In genomic region chr14:83611906-83612305, GRCh38 we compare ENCODE assay signal across 13 cellular contexts.
DNase-seq lines count a peak whose midpoint lies in the region; ATAC-seq and TF ChIP-seq lines count a peak whose summit lies in the region.
"Had no signal": no experiment of that assay in that cellular context is flagged by ENCODE, and none has a peak within 500 bp of the region (broad histone marks: within the 10 kb centered on the region; RNA-seq: fewer than 3 reads in every experiment).

No MANE protein-coding gene starts in this region.

- H2BK15ac ChIP-seq in IMR-90 (ENCODE audit: low read depth, low read length), result no peak overlapping the region

- BruUV-seq in IMR-90 (replicated peaks; lab: Mats Ljungman, UMichigan), result no TSS peak

- POLR2A ChIA-PET in IMR-90 (lab: Charles Lee; ENCODE audit: unreplicated experiment), result no interaction called here

- H3K9me1 ChIP-seq in IMR-90 (ENCODE audit: insufficient read depth, low read length), result no peaks in the 10 kb centered on the region

- no peaks in the 10 kb centered on the region for H4K20me1 ChIP-seq in IMR-90 (ENCODE audit: insufficient read depth, low read length)
- H4K20me1 ChIP-seq in neural progenitor cell (ENCODE audit: low read depth), result no peaks in the 10 kb centered on the region

- dilution Hi-C loops in IMR-90 (cut with HindIII; ENCODE audit: low sequenced_read_pairs, unreplicated experiment), result no loop called here

- TF ChIP-seq RAD21 in IMR-90 (IDR thresholded peaks at IDR 0.05; ENCODE audit: low read length), result no peak

- CTCF ChIA-PET in IMR-90 (lab: Yijun Ruan, JAX), result no interaction called here

- H3K14ac ChIP-seq in IMR-90 (replicated peaks; ENCODE audit: low read depth, low read length), result peak overlapping the region; percentile 29; the same call in 1 of the 2 replicates

- no peak overlapping the region for H2BK20ac ChIP-seq in IMR-90 (ENCODE audit: low read depth, low read length)

- H3K27me3 Mint-ChIP-seq in neural progenitor cell (ENCODE audit: insufficient read depth, low read depth), result no peaks in the 10 kb centered on the region
- H3K27me3 Mint-ChIP-seq: B cell; CD4-positive, alpha-beta T cell had no signal

- H2BK5ac ChIP-seq in IMR-90 (ENCODE audit: low read depth, low read length, poor library complexity, severe bottlenecking), result no peak overlapping the region

- no peak overlapping the region for H3K18ac ChIP-seq in IMR-90 (ENCODE audit: low read depth, low read length)

- intact Hi-C loops in IMR-90 (cut with micrococcal nuclease) (no loop called here), breast epithelium (cut with DNase I; ENCODE audit: low total_unique reads) (no loop called here)

- no peak overlapping the region for H3K4me3 Mint-ChIP-seq in neural progenitor cell
- H3K4me3 Mint-ChIP-seq: B cell; CD4-positive, alpha-beta T cell; H9 had no signal

- in situ Hi-C loops in IMR-90 (cut with MboI; ENCODE audit: low sequenced_read_pairs), result no loop called here

- peak overlapping the region; percentile 60 for H3K27ac ChIP-seq in 22Rv1
- no peak overlapping the region for H3K27ac ChIP-seq in IMR-90 (ENCODE audit: insufficient read depth, low read length)
- peak overlapping the region; percentile 48 for H3K27ac ChIP-seq in SJCRH30
- H3K27ac ChIP-seq in neural progenitor cell, result no peak overlapping the region
- H3K27ac ChIP-seq in breast epithelium, result no peak overlapping the region

- no peaks in the 10 kb centered on the region for H3K36me3 Mint-ChIP-seq in neural progenitor cell

- H3K9me3 ChIP-seq in IMR-90 (ENCODE audit: control insufficient read depth, insufficient read depth, low read length) (no peaks in the 10 kb centered on the region), SJCRH30 (replicated peaks) (no peaks in the 10 kb centered on the region), neural progenitor cell (ENCODE audit: low read depth) (no peaks in the 10 kb centered on the region), breast epithelium (no peaks in the 10 kb centered on the region)

- no peak overlapping the region for H2BK120ac ChIP-seq in IMR-90 (ENCODE audit: low read depth, low read length)

- H2AK9ac ChIP-seq in IMR-90 (replicated peaks; ENCODE audit: low read depth, low read length, poor library complexity), result no peak overlapping the region

- H3K4me3 ChIP-seq in IMR-90 (ENCODE audit: insufficient read depth, low read depth, low read length) (no peak overlapping the region), SJCRH30 (no peak overlapping the region), neural progenitor cell (no peak overlapping the region), breast epithelium (no peak overlapping the region)

- H4K91ac ChIP-seq in IMR-90 (ENCODE audit: insufficient read depth, low read depth, low read length), result no peak overlapping the region

- no peak for DNase-seq in IMR-90
- DNase-seq in SJCRH30, result peak in 1 of 2 experiments; percentile 16
- no peak for DNase-seq in neural progenitor cell (ENCODE audit: low spot score)
- no peak for DNase-seq in breast epithelium (ENCODE audit: low spot score in 2 of 2)
- DNase-seq: C1 segment of cervical spinal cord; CD4-positive, alpha-beta T cell; DMS79; GOT3; H9 had no signal

- H2AFZ ChIP-seq in IMR-90 (replicated peaks; ENCODE audit: low read length, poor library complexity) (no peak overlapping the region), neural progenitor cell (replicated peaks) (peak overlapping the region; percentile 35)

- no peak overlapping the region for H3K9ac ChIP-seq in IMR-90 (ENCODE audit: low read depth, low read length)
- H3K9ac ChIP-seq in neural progenitor cell, result no peak overlapping the region

- H3K4me1 Mint-ChIP-seq in neural progenitor cell, result no peaks in the 10 kb centered on the region
- H3K4me1 Mint-ChIP-seq: B cell had no signal

- no peak overlapping the region for H4K8ac ChIP-seq in IMR-90 (ENCODE audit: low read depth in 2 of 2, low read length in 2 of 2)

- H3K4ac ChIP-seq in IMR-90 (ENCODE audit: low read depth, low read length), result no peak overlapping the region

- no peak overlapping the region for H3K56ac ChIP-seq in IMR-90 (ENCODE audit: extremely low read depth, insufficient read depth, low read length)

- H3K36me3 ChIP-seq in IMR-90 (ENCODE audit: control insufficient read depth, insufficient read depth, low read length) (no peaks in the 10 kb centered on the region), SJCRH30 (no peaks in the 10 kb centered on the region), neural progenitor cell (no peaks in the 10 kb centered on the region), breast epithelium (no peaks in the 10 kb centered on the region)

- no peaks in the 10 kb centered on the region for H3K79me2 ChIP-seq in neural progenitor cell (ENCODE audit: low read depth)

- no peak for TF ChIP-seq POLR2A in IMR-90 (IDR thresholded peaks at IDR 0.05; ENCODE audit: low read depth, low read length)
- no peak for TF ChIP-seq POLR2A in breast epithelium (IDR thresholded peaks at IDR 0.05)

- no peak overlapping the region for H4K5ac ChIP-seq in IMR-90 (ENCODE audit: low read depth, low read length)

- no peak for ATAC-seq in IMR-90 (ENCODE audit: low read depth)
- no peak for ATAC-seq in GM19328 (IDR thresholded peaks at IDR 0.05; ENCODE audit: unreplicated experiment)
- no peak for ATAC-seq in GM21360 (IDR thresholded peaks at IDR 0.05; ENCODE audit: unreplicated experiment)

- H3K9me3 Mint-ChIP-seq in neural progenitor cell, result no peaks in the 10 kb centered on the region

- TF ChIP-seq CTCF in 22Rv1 (IDR thresholded peaks at IDR 0.05) (no peak), IMR-90 (conservative IDR thresholded peaks at IDR 0.05; ENCODE audit: low read depth, low read length) (no peak), neural progenitor cell (IDR thresholded peaks at IDR 0.05) (no peak), breast epithelium (IDR thresholded peaks at IDR 0.05) (no peak)

- no peaks in the 10 kb centered on the region for H3K79me1 ChIP-seq in IMR-90 (ENCODE audit: low read depth in 1 of 2, low read length in 2 of 2)

- H3F3A ChIP-seq in neural progenitor cell (ENCODE audit: low read depth), result no peaks in the 10 kb centered on the region

- H3K27ac Mint-ChIP-seq in neural progenitor cell, result no peak overlapping the region
- H3K27ac Mint-ChIP-seq: B cell; CD4-positive, alpha-beta T cell; H9 had no signal

- H3K4me2 ChIP-seq in IMR-90 (ENCODE audit: low read depth, low read length) (no peak overlapping the region), neural progenitor cell (no peak overlapping the region)

- no peak overlapping the region for H3K23ac ChIP-seq in IMR-90 (ENCODE audit: low read depth, low read length)

- H2AK5ac ChIP-seq in IMR-90 (ENCODE audit: low read depth, low read length), result no peak overlapping the region

- no peaks in the 10 kb centered on the region for H3K27me3 ChIP-seq in IMR-90 (ENCODE audit: control insufficient read depth, insufficient read depth, low read length)
- no peaks in the 10 kb centered on the region for H3K27me3 ChIP-seq in SJCRH30
- no peaks in the 10 kb centered on the region for H3K27me3 ChIP-seq in neural progenitor cell
- H3K27me3 ChIP-seq in breast epithelium, result no peaks in the 10 kb centered on the region

- H3K4me1 ChIP-seq in IMR-90 (ENCODE audit: control insufficient read depth, insufficient read depth, low read length) (no peaks in the 10 kb centered on the region), SJCRH30 (peaks cover 17% of the 10 kb centered on the region), neural progenitor cell (no peaks in the 10 kb centered on the region), breast epithelium (no peaks in the 10 kb centered on the region)

TF ChIP-seq in IMR-90, 13 proteins besides CTCF, POLR2A, EP300 and RAD21:
- TF ChIP-seq RCOR1 (IDR thresholded peaks at IDR 0.05; ENCODE audit: insufficient replicate concordance, low read length), result no peak
- no peak for TF ChIP-seq CHD1 (IDR thresholded peaks at IDR 0.05; ENCODE audit: low read depth, low read length)
- TF ChIP-seq CEBPB (IDR thresholded peaks at IDR 0.05; ENCODE audit: low read depth, low read length), result no peak
- no peak for TF ChIP-seq MXI1 (IDR thresholded peaks at IDR 0.05; ENCODE audit: borderline replicate concordance, low read depth, low read length)
- no peak for TF ChIP-seq FOS (IDR thresholded peaks at IDR 0.05; ENCODE audit: low read depth, low read length)
- no peak for TF ChIP-seq NFE2L2 (IDR thresholded peaks at IDR 0.05; ENCODE audit: low read depth, low read length)
- no peak for TF ChIP-seq MAFK (IDR thresholded peaks at IDR 0.05; ENCODE audit: low read depth, low read length)
- no peak for TF ChIP-seq BHLHE40 (IDR thresholded peaks at IDR 0.05; ENCODE audit: low read depth, low read length)
- TF ChIP-seq USF2 (IDR thresholded peaks at IDR 0.05; ENCODE audit: low read depth, low read length), result no peak
- no peak for TF ChIP-seq SMC3 (IDR thresholded peaks at IDR 0.05; ENCODE audit: low read depth, low read length)
- no peak for TF ChIP-seq RFX5 (IDR thresholded peaks at IDR 0.05; ENCODE audit: low read depth, low read length)
- TF ChIP-seq MAZ (IDR thresholded peaks at IDR 0.05; ENCODE audit: borderline replicate concordance, low read depth, low read length), result no peak

Comparison
In these comparisons a context has a peak if more than half of its experiments do, and no peak if none do; other contexts are left out.
1. H3K27ac ChIP-seq: peak in 22Rv1 (single experiment) and SJCRH30 (single experiment); none in IMR-90 (single experiment), neural progenitor cell (single experiment) and breast epithelium (0 of 2).